In genomic region chr3:193815246-193816027, GRCh38 we compare ENCODE assay signal across 28 cellular contexts.
"Had no signal": no experiment of that assay in that cellular context is flagged by ENCODE, and none has a peak within 500 bp of the region (broad histone marks: within the 10 kb centered on the region; RNA-seq: fewer than 3 reads in every experiment).

No MANE protein-coding gene starts in this region.

- H3K9me3 Mint-ChIP-seq: activated CD4-positive, alpha-beta memory T cell treated with anti-CD3 and anti-CD28 coated beads for 36 hours; activated CD4-positive, alpha-beta T cell treated with anti-CD3 and anti-CD28 coated beads, Interleukin-2, amount 10 ng/mL, durations not matched to agents 24 days and 14 days; activated T-cell treated with anti-CD3 and anti-CD28 coated beads, Interleukin-2, amount 50 U/mL, for 4 hours; activated T-helper 17 cell treated with anti-CD3 and anti-CD28 coated beads, Interleukin-2, amount 50 U/mL, for 72 hours; dendritic cell treated with granulocyte-macrophage colony-stimulating factor and Interleukin-4, amounts not matched to agents 40 ng/mL and 50 ng/mL, for 4 days; naive thymus-derived CD4-positive, alpha-beta T cell; neural crest cell; stimulated activated memory B cell treated with anti-CD40 and anti-IgM and Interleukin-4, amounts not matched to agents 10 μg/mL and 1 μg/mL and 100 μg/mL, for 72 hours; stimulated activated naive CD8-positive, alpha-beta T cell treated with anti-CD3 and anti-CD28 coated beads, Interleukin-15, amount 100 ng/mL, for 72 hours had no signal

- ATAC-seq: activated T-cell treated with anti-CD3 and anti-CD28 coated beads, Interleukin-2, amount 50 U/mL, for 4 hours; activated T-helper 17 cell treated with anti-CD3 and anti-CD28 coated beads, Interleukin-2, amount 50 U/mL, for 72 hours; left cardiac atrium; naive thymus-derived CD4-positive, alpha-beta T cell; stimulated activated memory B cell treated with anti-CD40 and anti-IgM and Interleukin-4, amounts not matched to agents 10 μg/mL and 1 μg/mL and 100 μg/mL, for 72 hours; stimulated activated naive CD8-positive, alpha-beta T cell treated with anti-CD3 and anti-CD28 coated beads, Interleukin-15, amount 100 ng/mL, for 72 hours; T-helper 17 cell had no signal

- H3K27ac Mint-ChIP-seq: activated CD4-positive, alpha-beta memory T cell treated with anti-CD3 and anti-CD28 coated beads for 36 hours; activated CD4-positive, alpha-beta T cell treated with anti-CD3 and anti-CD28 coated beads, Interleukin-2, amount 10 ng/mL, durations not matched to agents 24 days and 14 days; activated T-helper 17 cell treated with anti-CD3 and anti-CD28 coated beads, Interleukin-2, amount 50 U/mL, for 72 hours; dendritic cell treated with granulocyte-macrophage colony-stimulating factor and Interleukin-4, amounts not matched to agents 40 ng/mL and 50 ng/mL, for 4 days; naive thymus-derived CD4-positive, alpha-beta T cell; stimulated activated memory B cell treated with anti-CD40 and anti-IgM and Interleukin-4, amounts not matched to agents 10 μg/mL and 1 μg/mL and 100 μg/mL, for 72 hours; stimulated activated naive CD8-positive, alpha-beta T cell treated with anti-CD3 and anti-CD28 coated beads, Interleukin-15, amount 100 ng/mL, for 72 hours; T-helper 17 cell had no signal

- H3K4me1 Mint-ChIP-seq: activated CD4-positive, alpha-beta T cell treated with anti-CD3 and anti-CD28 coated beads, Interleukin-2, amount 10 ng/mL, durations not matched to agents 24 days and 14 days; activated T-helper 17 cell treated with anti-CD3 and anti-CD28 coated beads, Interleukin-2, amount 50 U/mL, for 72 hours; naive thymus-derived CD4-positive, alpha-beta T cell; stimulated activated memory B cell treated with anti-CD40 and anti-IgM and Interleukin-4, amounts not matched to agents 10 μg/mL and 1 μg/mL and 100 μg/mL, for 72 hours; stimulated activated naive CD8-positive, alpha-beta T cell treated with anti-CD3 and anti-CD28 coated beads, Interleukin-15, amount 100 ng/mL, for 72 hours; T-helper 17 cell had no signal

- H3K36me3 Mint-ChIP-seq: activated CD4-positive, alpha-beta memory T cell treated with anti-CD3 and anti-CD28 coated beads for 36 hours; naive thymus-derived CD4-positive, alpha-beta T cell; stimulated activated memory B cell treated with anti-CD40 and anti-IgM and Interleukin-4, amounts not matched to agents 10 μg/mL and 1 μg/mL and 100 μg/mL, for 72 hours had no signal

- H3K27me3 Mint-ChIP-seq: activated CD4-positive, alpha-beta memory T cell treated with anti-CD3 and anti-CD28 coated beads for 36 hours; stimulated activated memory B cell treated with anti-CD40 and anti-IgM and Interleukin-4, amounts not matched to agents 10 μg/mL and 1 μg/mL and 100 μg/mL, for 72 hours had no signal

- H3K4me3 Mint-ChIP-seq: activated CD4-positive, alpha-beta memory T cell treated with anti-CD3 and anti-CD28 coated beads for 36 hours; activated CD4-positive, alpha-beta T cell treated with anti-CD3 and anti-CD28 coated beads, Interleukin-2, amount 10 ng/mL, durations not matched to agents 24 days and 14 days; activated T-cell treated with anti-CD3 and anti-CD28 coated beads, Interleukin-2, amount 50 U/mL, for 4 hours; activated T-helper 17 cell treated with anti-CD3 and anti-CD28 coated beads, Interleukin-2, amount 50 U/mL, for 72 hours; dendritic cell treated with granulocyte-macrophage colony-stimulating factor and Interleukin-4, amounts not matched to agents 40 ng/mL and 50 ng/mL, for 4 days; naive thymus-derived CD4-positive, alpha-beta T cell; neural crest cell; stimulated activated memory B cell treated with anti-CD40 and anti-IgM and Interleukin-4, amounts not matched to agents 10 μg/mL and 1 μg/mL and 100 μg/mL, for 72 hours; stimulated activated naive CD8-positive, alpha-beta T cell treated with anti-CD3 and anti-CD28 coated beads, Interleukin-15, amount 100 ng/mL, for 72 hours; T-helper 17 cell had no signal

- DNase-seq: activated CD4-positive, alpha-beta memory T cell treated with anti-CD3 and anti-CD28 coated beads for 36 hours; activated CD4-positive, alpha-beta T cell treated with anti-CD3 and anti-CD28 coated beads, Interleukin-2, amount 10 ng/mL, durations not matched to agents 24 days and 14 days; activated CD4-positive, CD25-positive, alpha-beta regulatory T cell treated with anti-CD3 and anti-CD28 coated beads, Interleukin-2, amount 50 U/mL, for 72 hours; activated gamma-delta T cell treated with Interleukin-2 at 50 U/mL for 16 hours; activated naive CD4-positive, alpha-beta T cell treated with anti-CD3 and anti-CD28 coated beads, Interleukin-2, amount 50 U/mL, for 16 hours; activated T-cell treated with anti-CD3 and anti-CD28 coated beads, Interleukin-2, amount 50 U/mL, for 4 hours; amniotic stem cell; brain microvascular endothelial cell; central memory CD4-positive, alpha-beta T cell; effector CD4-positive, alpha-beta T cell; esophagus squamous epithelium; left cardiac atrium; midbrain; naive thymus-derived CD4-positive, alpha-beta T cell; occipital lobe; stimulated activated CD4-positive, alpha-beta T cell treated with anti-CD3 and anti-CD28 coated beads, Interleukin-1b, Interleukin-23, amount 100 ng/mL, for 48 hours; stimulated activated CD4-positive, alpha-beta T cell treated with anti-CD3 and anti-CD28 coated beads, Interleukin-4, amount 100 ng/mL, for 4 hours; stimulated activated CD8-positive, alpha-beta memory T cell treated with anti-CD3 and anti-CD28 coated beads, Interleukin-4, amount 100 ng/mL, for 48 hours; stimulated activated naive CD8-positive, alpha-beta T cell treated with anti-CD3 and anti-CD28 coated beads, Interleukin-15, amount 100 ng/mL, for 72 hours; substantia nigra; T-helper 17 cell; T1000; upper lobe of left lung; WERI-Rb-1 had no signal
